14 cellular contexts compared by ENCODE assay signal in the genomic region with DNA sequence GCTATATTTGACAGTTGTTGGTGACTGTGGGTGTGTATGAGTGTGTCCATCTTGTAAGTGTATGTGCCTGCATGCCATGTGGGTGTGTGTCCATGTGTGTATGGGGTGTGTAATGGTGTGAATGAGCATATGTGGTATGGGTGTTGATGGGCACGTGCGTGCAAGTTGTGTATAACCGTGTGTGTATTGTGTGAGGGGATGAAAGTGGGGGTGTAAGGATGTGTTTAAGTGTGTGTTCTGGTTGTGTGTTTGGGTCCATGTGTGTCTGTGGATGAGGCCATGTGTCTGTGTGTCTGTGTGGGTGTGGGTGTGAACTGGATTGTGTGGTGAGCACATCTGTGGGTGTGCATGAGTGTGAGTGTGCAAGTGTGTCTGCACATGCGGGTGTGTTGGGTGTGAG. TPM values are rescaled to one million over a fixed set of nuclear protein-coding genes. Genes with fewer than 3 reads are reported as not detected.
DNase-seq lines count a peak whose midpoint lies in the region; ATAC-seq and TF ChIP-seq lines count a peak whose summit lies in the region.
"Had no signal": no experiment of that assay in that cellular context is flagged by ENCODE, and none has a peak within 500 bp of the region (broad histone marks: within the 10 kb centered on the region; RNA-seq: fewer than 3 reads in every experiment).

No MANE protein-coding gene starts in this region.

- peaks cover 28% of the 10 kb centered on the region for H3K4me1 ChIP-seq in CD4-positive, CD25-positive, alpha-beta regulatory T cell (ENCODE audit: control insufficient read depth, insufficient read depth, low read length, poor library complexity, severe bottlenecking)

- TF ChIP-seq CTCF in nephron (IDR thresholded peaks at IDR 0.05; ENCODE audit: unreplicated experiment in 3 of 3) = no peak

- no peak for DNase-seq in CD4-positive, CD25-positive, alpha-beta regulatory T cell
- DNase-seq in H7 = no peak
- DNase-seq in effector memory CD8-positive, alpha-beta T cell = no peak
- DNase-seq in NCI-H2081 (lab: John Stamatoyannopoulos, UW) = no peak
- DNase-seq in NCI-H1417 treated with DMSO at 0.1 percent for 48 hours (lab: John Stamatoyannopoulos, UW) = no peak
- DNase-seq in mucosa of gallbladder (ENCODE audit: low spot score) = no peak
- DNase-seq: brain microvascular endothelial cell; effector memory CD4-positive, alpha-beta T cell; foreskin melanocyte; MV-4-11; NK-92 treated with Interleukin-12 subunit alpha and Interleukin-12 subunit beta, amount 100 ng/mL, for 24 hours had no signal

- H3K4me3 Mint-ChIP-seq in CD4-positive, CD25-positive, alpha-beta regulatory T cell = peak overlapping the region in 3 of 4 donors; percentile 16 to 65 (median 54)
- H3K4me3 Mint-ChIP-seq in effector memory CD8-positive, alpha-beta T cell = peak overlapping the region; percentile 29 to 59
- peak overlapping the region; percentile 65 to 66 (median 66) for H3K4me3 Mint-ChIP-seq in nephron

- ATAC-seq in CD4-positive, CD25-positive, alpha-beta regulatory T cell (ENCODE audit: low read depth in 2 of 2) = no peak
- no peak for ATAC-seq in effector memory CD8-positive, alpha-beta T cell (replicated peaks)

- peaks cover 8% of the 10 kb centered on the region for H3K27me3 ChIP-seq in CD4-positive, CD25-positive, alpha-beta regulatory T cell (ENCODE audit: control insufficient read depth, insufficient read depth, low read length)
- peaks cover 12% of the 10 kb centered on the region for H3K27me3 ChIP-seq in H7 (ENCODE audit: control insufficient read depth, insufficient read depth, low read length)

- H3K4me1 Mint-ChIP-seq in CD4-positive, CD25-positive, alpha-beta regulatory T cell = peaks cover 3 to 39% (median 25%) of the 10 kb centered on the region in 4 donors
- H3K4me1 Mint-ChIP-seq in effector memory CD8-positive, alpha-beta T cell (ENCODE audit: low read depth in 2 of 2) = peaks cover 24 to 27% of the 10 kb centered on the region in 2 donors
- H3K4me1 Mint-ChIP-seq in nephron = peaks cover 16% of the 10 kb centered on the region

- peaks cover 23% of the 10 kb centered on the region for H3K27me3 Mint-ChIP-seq in CD4-positive, CD25-positive, alpha-beta regulatory T cell
- H3K27me3 Mint-ChIP-seq in effector memory CD8-positive, alpha-beta T cell = peaks cover 0 to 11% of the 10 kb centered on the region in 2 donors
- H3K27me3 Mint-ChIP-seq in nephron (ENCODE audit: low read depth) = peaks cover 59% of the 10 kb centered on the region

- H3K27ac ChIP-seq in CD4-positive, CD25-positive, alpha-beta regulatory T cell (ENCODE audit: insufficient read depth, low read length, poor library complexity, severe bottlenecking) = no peak overlapping the region
- H3K27ac ChIP-seq: brain microvascular endothelial cell, SJSA1, suprapubic skin had no signal

- H3K9me3 ChIP-seq in CD4-positive, CD25-positive, alpha-beta regulatory T cell (ENCODE audit: control insufficient read depth in 2 of 2, low read length in 2 of 2) = no peaks in the 10 kb centered on the region
- H3K9me3 ChIP-seq: SJSA1, suprapubic skin had no signal

- H3K36me3 ChIP-seq in CD4-positive, CD25-positive, alpha-beta regulatory T cell (ENCODE audit: control insufficient read depth, insufficient read depth, low read length) = no peaks in the 10 kb centered on the region
- no peaks in the 10 kb centered on the region for H3K36me3 ChIP-seq in H7 (replicated peaks; ENCODE audit: control insufficient read depth, insufficient read depth, low read length)
- H3K36me3 ChIP-seq: brain microvascular endothelial cell, SJSA1, suprapubic skin had no signal

- H3K4me3 ChIP-seq in CD4-positive, CD25-positive, alpha-beta regulatory T cell (ENCODE audit: low read depth, low read length) = no peak overlapping the region
- peak overlapping the region; percentile 39; the same call in 1 of the 2 replicates for H3K4me3 ChIP-seq in H7 (ENCODE audit: insufficient read depth, low read depth, low read length)
- H3K4me3 ChIP-seq: SJSA1 had no signal

- peaks cover 0 to 2% (median 0%) of the 10 kb centered on the region in 7 donors for H3K9me3 Mint-ChIP-seq in CD4-positive, CD25-positive, alpha-beta regulatory T cell
- H3K9me3 Mint-ChIP-seq in effector memory CD8-positive, alpha-beta T cell = no peaks in the 10 kb centered on the region
- no peaks in the 10 kb centered on the region for H3K9me3 Mint-ChIP-seq in nephron

- H3K27ac Mint-ChIP-seq in CD4-positive, CD25-positive, alpha-beta regulatory T cell = peak overlapping the region in 1 of 3 donors; percentile 17
- H3K27ac Mint-ChIP-seq in effector memory CD8-positive, alpha-beta T cell = no peak overlapping the region
- H3K27ac Mint-ChIP-seq in nephron = no peak overlapping the region

- no peaks in the 10 kb centered on the region for H3K36me3 Mint-ChIP-seq in CD4-positive, CD25-positive, alpha-beta regulatory T cell
- H3K36me3 Mint-ChIP-seq in effector memory CD8-positive, alpha-beta T cell (ENCODE audit: insufficient read depth) = peaks cover 6% of the 10 kb centered on the region
- H3K36me3 Mint-ChIP-seq in nephron (ENCODE audit: low read depth) = no peaks in the 10 kb centered on the region

RNA-seq across cellular contexts. Expression of a gene that starts 5.9 kb away (rescaled TPM):
- 95.6 TPM for total RNA-seq in CD4-positive, CD25-positive, alpha-beta regulatory T cell
- polyA plus RNA-seq in CD4-positive, CD25-positive, alpha-beta regulatory T cell = 10 to 100 TPM; 16.6 to 23.0 (median 17.7) TPM
- total RNA-seq in H7 (2014; rRNA removed; shearing (Covaris generic)) = 1.6 and 3.4 TPM in 2 replicates
- total RNA-seq in mucosa of gallbladder = 7.5 TPM

RNA-seq across cellular contexts. Expression of a gene that starts 7.3 kb away (rescaled TPM):
- total RNA-seq in CD4-positive, CD25-positive, alpha-beta regulatory T cell = not detected
- polyA plus RNA-seq in CD4-positive, CD25-positive, alpha-beta regulatory T cell = not detected
- total RNA-seq in H7 (2014; rRNA removed; shearing (Covaris generic)) = 8.2 and 8.8 TPM in 2 replicates
- total RNA-seq in mucosa of gallbladder = 7.2 TPM

Comparison
In these comparisons a context has a peak if more than half of its experiments do, and no peak if none do; other contexts are left out.
1. RNA of a gene that starts 5.9 kb away (total RNA-seq): 95.6 TPM in CD4-positive, CD25-positive, alpha-beta regulatory T cell (single experiment); 7.5 TPM in mucosa of gallbladder (single experiment) and 1.6 to 3.4 TPM in H7; every median in the first group is over 10 times any median in the second.
2. Peak in every context shown above with its lines, with median percentiles within 50 percentile points of each other: H3K4me3 Mint-ChIP-seq.